In genomic region chr14:86708846-86709339, GRCh38 we compare ENCODE assay signal across 1 cellular context.
TF ChIP-seq lines count a peak whose summit lies in the region.

No MANE protein-coding gene starts in this region.

TF ChIP-seq in HepG2, 621 proteins besides CTCF, POLR2A, EP300 and RAD21 (continued from another document and continues in another):
- TF ChIP-seq REST (IDR thresholded peaks at IDR 0.05; ENCODE audit: borderline replicate concordance in 1 of 2, low read depth in 1 of 2, low read length in 2 of 2) (no peak), FOXK2 (IDR thresholded peaks at IDR 0.05) (0 out of 2 replicates have a peak, but pooled peaks have one; percentile 23), HNF4A (CRISPR knock-in tag; IDR thresholded peaks at IDR 0.05) (peak; percentile 98), ZBTB8A (CRISPR knock-in tag; IDR thresholded peaks at IDR 0.05; ENCODE audit: borderline replicate concordance, low read depth) (no peak), ZNF720 (CRISPR knock-in tag; IDR thresholded peaks at IDR 0.05) (no peak), MIER2 (CRISPR knock-in tag; IDR thresholded peaks at IDR 0.05) (0 out of 2 replicates have a peak, but pooled peaks have one; percentile 35), NR1H2 (CRISPR knock-in tag; IDR thresholded peaks at IDR 0.05; ENCODE audit: borderline replicate concordance, low read depth) (no peak), NR3C1 (CRISPR knock-in tag; IDR thresholded peaks at IDR 0.05) (no peak), ZNF414 (CRISPR knock-in tag; IDR thresholded peaks at IDR 0.05) (peak; percentile 81; the same call in 1 of the 2 replicates), HBP1 (CRISPR knock-in tag; IDR thresholded peaks at IDR 0.05; ENCODE audit: low read depth) (no peak), ZNF101 (CRISPR knock-in tag; IDR thresholded peaks at IDR 0.05; ENCODE audit: borderline replicate concordance, low read depth) (no peak), TBX3 (IDR thresholded peaks at IDR 0.05; ENCODE audit: borderline replicate concordance) (peak; percentile 77; the same call in 1 of the 2 replicates), ZNF569 (CRISPR knock-in tag; IDR thresholded peaks at IDR 0.05; ENCODE audit: borderline replicate concordance) (no peak), ZNF124 (CRISPR knock-in tag; IDR thresholded peaks at IDR 0.05) (no peak), NFKB2 (CRISPR knock-in tag; IDR thresholded peaks at IDR 0.05; ENCODE audit: borderline replicate concordance) (no peak), ZNF562 (CRISPR knock-in tag; IDR thresholded peaks at IDR 0.05; ENCODE audit: borderline replicate concordance) (no peak), ZNF747 (CRISPR knock-in tag; IDR thresholded peaks at IDR 0.05; ENCODE audit: borderline replicate concordance) (0 out of 2 replicates have a peak, but pooled peaks have one; percentile 54), ZNF891 (CRISPR knock-in tag; IDR thresholded peaks at IDR 0.05) (no peak), MXD3 (CRISPR knock-in tag; IDR thresholded peaks at IDR 0.05) (no peak), ZNF205 (CRISPR knock-in tag; IDR thresholded peaks at IDR 0.05) (peak; percentile 68; the same call in 1 of the 2 replicates)
- TF ChIP-seq, protein P1, sequence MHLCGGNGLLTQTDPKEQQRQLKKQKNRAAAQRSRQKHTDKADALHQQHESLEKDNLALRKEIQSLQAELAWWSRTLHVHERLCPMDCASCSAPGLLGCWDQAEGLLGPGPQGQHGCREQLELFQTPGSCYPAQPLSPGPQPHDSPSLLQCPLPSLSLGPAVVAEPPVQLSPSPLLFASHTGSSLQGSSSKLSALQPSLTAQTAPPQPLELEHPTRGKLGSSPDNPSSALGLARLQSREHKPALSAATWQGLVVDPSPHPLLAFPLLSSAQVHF (CRISPR knock-in tag; IDR thresholded peaks at IDR 0.05) = no peak
- TF ChIP-seq, protein P2, sequence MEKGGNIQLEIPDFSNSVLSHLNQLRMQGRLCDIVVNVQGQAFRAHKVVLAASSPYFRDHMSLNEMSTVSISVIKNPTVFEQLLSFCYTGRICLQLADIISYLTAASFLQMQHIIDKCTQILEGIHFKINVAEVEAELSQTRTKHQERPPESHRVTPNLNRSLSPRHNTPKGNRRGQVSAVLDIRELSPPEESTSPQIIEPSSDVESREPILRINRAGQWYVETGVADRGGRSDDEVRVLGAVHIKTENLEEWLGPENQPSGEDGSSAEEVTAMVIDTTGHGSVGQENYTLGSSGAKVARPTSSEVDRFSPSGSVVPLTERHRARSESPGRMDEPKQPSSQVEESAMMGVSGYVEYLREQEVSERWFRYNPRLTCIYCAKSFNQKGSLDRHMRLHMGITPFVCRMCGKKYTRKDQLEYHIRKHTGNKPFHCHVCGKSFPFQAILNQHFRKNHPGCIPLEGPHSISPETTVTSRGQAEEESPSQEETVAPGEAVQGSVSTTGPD (CRISPR knock-in tag; IDR thresholded peaks at IDR 0.05) = no peak
- TF ChIP-seq, protein P3, sequence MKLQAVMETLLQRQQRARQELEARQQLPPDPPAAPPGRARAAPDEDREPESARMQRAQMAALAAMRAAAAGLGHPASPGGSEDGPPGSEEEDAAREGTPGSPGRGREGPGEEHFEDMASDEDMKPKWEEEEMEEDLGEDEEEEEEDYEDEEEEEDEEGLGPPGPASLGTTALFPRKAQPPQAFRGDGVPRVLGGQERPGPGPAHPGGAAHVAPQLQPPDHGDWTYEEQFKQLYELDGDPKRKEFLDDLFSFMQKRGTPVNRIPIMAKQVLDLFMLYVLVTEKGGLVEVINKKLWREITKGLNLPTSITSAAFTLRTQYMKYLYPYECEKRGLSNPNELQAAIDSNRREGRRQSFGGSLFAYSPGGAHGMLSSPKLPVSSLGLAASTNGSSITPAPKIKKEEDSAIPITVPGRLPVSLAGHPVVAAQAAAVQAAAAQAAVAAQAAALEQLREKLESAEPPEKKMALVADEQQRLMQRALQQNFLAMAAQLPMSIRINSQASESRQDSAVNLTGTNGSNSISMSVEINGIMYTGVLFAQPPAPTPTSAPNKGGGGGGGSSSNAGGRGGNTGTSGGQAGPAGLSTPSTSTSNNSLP (IDR thresholded peaks at IDR 0.05; ENCODE audit: low read depth, low read length) = peak; percentile 95
- TF ChIP-seq, protein P4, sequence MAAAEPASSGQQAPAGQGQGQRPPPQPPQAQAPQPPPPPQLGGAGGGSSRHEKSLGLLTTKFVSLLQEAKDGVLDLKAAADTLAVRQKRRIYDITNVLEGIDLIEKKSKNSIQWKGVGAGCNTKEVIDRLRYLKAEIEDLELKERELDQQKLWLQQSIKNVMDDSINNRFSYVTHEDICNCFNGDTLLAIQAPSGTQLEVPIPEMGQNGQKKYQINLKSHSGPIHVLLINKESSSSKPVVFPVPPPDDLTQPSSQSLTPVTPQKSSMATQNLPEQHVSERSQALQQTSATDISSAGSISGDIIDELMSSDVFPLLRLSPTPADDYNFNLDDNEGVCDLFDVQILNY (CRISPR knock-in tag; conservative IDR thresholded peaks at IDR 0.05) = no peak
- TF ChIP-seq, protein P5, sequence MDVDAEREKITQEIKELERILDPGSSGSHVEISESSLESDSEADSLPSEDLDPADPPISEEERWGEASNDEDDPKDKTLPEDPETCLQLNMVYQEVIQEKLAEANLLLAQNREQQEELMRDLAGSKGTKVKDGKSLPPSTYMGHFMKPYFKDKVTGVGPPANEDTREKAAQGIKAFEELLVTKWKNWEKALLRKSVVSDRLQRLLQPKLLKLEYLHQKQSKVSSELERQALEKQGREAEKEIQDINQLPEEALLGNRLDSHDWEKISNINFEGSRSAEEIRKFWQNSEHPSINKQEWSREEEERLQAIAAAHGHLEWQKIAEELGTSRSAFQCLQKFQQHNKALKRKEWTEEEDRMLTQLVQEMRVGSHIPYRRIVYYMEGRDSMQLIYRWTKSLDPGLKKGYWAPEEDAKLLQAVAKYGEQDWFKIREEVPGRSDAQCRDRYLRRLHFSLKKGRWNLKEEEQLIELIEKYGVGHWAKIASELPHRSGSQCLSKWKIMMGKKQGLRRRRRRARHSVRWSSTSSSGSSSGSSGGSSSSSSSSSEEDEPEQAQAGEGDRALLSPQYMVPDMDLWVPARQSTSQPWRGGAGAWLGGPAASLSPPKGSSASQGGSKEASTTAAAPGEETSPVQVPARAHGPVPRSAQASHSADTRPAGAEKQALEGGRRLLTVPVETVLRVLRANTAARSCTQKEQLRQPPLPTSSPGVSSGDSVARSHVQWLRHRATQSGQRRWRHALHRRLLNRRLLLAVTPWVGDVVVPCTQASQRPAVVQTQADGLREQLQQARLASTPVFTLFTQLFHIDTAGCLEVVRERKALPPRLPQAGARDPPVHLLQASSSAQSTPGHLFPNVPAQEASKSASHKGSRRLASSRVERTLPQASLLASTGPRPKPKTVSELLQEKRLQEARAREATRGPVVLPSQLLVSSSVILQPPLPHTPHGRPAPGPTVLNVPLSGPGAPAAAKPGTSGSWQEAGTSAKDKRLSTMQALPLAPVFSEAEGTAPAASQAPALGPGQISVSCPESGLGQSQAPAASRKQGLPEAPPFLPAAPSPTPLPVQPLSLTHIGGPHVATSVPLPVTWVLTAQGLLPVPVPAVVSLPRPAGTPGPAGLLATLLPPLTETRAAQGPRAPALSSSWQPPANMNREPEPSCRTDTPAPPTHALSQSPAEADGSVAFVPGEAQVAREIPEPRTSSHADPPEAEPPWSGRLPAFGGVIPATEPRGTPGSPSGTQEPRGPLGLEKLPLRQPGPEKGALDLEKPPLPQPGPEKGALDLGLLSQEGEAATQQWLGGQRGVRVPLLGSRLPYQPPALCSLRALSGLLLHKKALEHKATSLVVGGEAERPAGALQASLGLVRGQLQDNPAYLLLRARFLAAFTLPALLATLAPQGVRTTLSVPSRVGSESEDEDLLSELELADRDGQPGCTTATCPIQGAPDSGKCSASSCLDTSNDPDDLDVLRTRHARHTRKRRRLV (CRISPR knock-in tag; IDR thresholded peaks at IDR 0.05) = no peak; the same call in 1 of the 2 replicates
- TF ChIP-seq, protein P6, sequence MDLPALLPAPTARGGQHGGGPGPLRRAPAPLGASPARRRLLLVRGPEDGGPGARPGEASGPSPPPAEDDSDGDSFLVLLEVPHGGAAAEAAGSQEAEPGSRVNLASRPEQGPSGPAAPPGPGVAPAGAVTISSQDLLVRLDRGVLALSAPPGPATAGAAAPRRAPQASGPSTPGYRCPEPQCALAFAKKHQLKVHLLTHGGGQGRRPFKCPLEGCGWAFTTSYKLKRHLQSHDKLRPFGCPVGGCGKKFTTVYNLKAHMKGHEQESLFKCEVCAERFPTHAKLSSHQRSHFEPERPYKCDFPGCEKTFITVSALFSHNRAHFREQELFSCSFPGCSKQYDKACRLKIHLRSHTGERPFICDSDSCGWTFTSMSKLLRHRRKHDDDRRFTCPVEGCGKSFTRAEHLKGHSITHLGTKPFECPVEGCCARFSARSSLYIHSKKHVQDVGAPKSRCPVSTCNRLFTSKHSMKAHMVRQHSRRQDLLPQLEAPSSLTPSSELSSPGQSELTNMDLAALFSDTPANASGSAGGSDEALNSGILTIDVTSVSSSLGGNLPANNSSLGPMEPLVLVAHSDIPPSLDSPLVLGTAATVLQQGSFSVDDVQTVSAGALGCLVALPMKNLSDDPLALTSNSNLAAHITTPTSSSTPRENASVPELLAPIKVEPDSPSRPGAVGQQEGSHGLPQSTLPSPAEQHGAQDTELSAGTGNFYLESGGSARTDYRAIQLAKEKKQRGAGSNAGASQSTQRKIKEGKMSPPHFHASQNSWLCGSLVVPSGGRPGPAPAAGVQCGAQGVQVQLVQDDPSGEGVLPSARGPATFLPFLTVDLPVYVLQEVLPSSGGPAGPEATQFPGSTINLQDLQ (CRISPR knock-in tag; IDR thresholded peaks at IDR 0.05) = no peak
- TF ChIP-seq, protein P7, sequence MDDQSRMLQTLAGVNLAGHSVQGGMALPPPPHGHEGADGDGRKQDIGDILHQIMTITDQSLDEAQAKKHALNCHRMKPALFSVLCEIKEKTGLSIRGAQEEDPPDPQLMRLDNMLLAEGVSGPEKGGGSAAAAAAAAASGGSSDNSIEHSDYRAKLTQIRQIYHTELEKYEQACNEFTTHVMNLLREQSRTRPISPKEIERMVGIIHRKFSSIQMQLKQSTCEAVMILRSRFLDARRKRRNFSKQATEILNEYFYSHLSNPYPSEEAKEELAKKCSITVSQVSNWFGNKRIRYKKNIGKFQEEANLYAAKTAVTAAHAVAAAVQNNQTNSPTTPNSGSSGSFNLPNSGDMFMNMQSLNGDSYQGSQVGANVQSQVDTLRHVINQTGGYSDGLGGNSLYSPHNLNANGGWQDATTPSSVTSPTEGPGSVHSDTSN (CRISPR knock-in tag; IDR thresholded peaks at IDR 0.05; ENCODE audit: borderline replicate concordance) = no peak
- TF ChIP-seq, protein P8, sequence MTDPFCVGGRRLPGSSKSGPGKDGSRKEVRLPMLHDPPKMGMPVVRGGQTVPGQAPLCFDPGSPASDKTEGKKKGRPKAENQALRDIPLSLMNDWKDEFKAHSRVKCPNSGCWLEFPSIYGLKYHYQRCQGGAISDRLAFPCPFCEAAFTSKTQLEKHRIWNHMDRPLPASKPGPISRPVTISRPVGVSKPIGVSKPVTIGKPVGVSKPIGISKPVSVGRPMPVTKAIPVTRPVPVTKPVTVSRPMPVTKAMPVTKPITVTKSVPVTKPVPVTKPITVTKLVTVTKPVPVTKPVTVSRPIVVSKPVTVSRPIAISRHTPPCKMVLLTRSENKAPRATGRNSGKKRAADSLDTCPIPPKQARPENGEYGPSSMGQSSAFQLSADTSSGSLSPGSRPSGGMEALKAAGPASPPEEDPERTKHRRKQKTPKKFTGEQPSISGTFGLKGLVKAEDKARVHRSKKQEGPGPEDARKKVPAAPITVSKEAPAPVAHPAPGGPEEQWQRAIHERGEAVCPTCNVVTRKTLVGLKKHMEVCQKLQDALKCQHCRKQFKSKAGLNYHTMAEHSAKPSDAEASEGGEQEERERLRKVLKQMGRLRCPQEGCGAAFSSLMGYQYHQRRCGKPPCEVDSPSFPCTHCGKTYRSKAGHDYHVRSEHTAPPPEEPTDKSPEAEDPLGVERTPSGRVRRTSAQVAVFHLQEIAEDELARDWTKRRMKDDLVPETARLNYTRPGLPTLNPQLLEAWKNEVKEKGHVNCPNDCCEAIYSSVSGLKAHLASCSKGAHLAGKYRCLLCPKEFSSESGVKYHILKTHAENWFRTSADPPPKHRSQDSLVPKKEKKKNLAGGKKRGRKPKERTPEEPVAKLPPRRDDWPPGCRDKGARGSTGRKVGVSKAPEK (CRISPR knock-in tag; IDR thresholded peaks at IDR 0.05; ENCODE audit: borderline replicate concordance) = no peak
